31 cellular contexts compared by ENCODE assay signal in the genomic region with DNA sequence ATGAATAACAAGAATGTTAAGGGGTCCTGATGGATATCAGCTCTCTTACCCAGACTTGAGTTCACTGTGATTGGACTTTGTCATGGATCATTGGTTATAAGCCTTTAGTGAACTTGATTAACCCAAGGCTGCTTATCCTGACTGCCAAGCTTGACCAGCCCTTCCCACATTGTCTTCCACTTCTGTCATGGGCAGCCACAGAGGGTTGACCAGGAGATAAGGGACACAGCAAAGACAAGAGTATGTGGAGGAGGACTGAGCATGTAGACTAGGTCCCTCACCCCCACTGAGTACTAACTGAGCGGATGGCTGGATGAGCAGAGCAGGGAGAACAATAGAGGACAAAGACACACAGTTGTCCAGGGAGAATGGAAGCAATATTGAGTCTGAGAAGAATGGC. TPM values are rescaled to one million over a fixed set of nuclear protein-coding genes. Genes with fewer than 3 reads are reported as not detected.
"Had no signal": no experiment of that assay in that cellular context is flagged by ENCODE, and none has a peak within 500 bp of the region (broad histone marks: within the 10 kb centered on the region; RNA-seq: fewer than 3 reads in every experiment).

No MANE protein-coding gene starts in this region.

- H3K4me3 Mint-ChIP-seq: activated B cell treated with CpG ODN at 0.5 μM for 24 hours; activated CD8-positive, alpha-beta memory T cell treated with anti-CD3 and anti-CD28 coated beads, Interleukin-2, amount 10 ng/mL, durations not matched to agents 7 days and 5 days; activated CD8-positive, alpha-beta T cell treated with anti-CD3 and anti-CD28 coated beads, Interleukin-2, amount 10 ng/mL, durations not matched to agents 7 days and 5 days; activated naive CD4-positive, alpha-beta T cell treated with anti-CD3 and anti-CD28 coated beads for 36 hours; activated naive CD8-positive, alpha-beta T cell treated with anti-CD3 and anti-CD28 coated beads, Interleukin-2, amount 10 ng/mL, durations not matched to agents 7 days and 5 days; activated T-helper 1 cell treated with anti-CD3 and anti-CD28 coated beads, Interleukin-12 subunit alpha, Interleukin-12 subunit beta, Interleukin-2, Interleukin-4 antibody, amounts not matched to agents 30 ng/mL and 10 ng/mL and 1 ng/mL, durations not matched to agents 14 hours and 24 hours and 36 hours; brain had no signal

- H3K9me3 ChIP-seq: ascending aorta, breast epithelium, colonic mucosa had no signal

- FAIRE-seq: endometrium, endothelial cell of umbilical vein, frontal cortex had no signal

- H3K27ac Mint-ChIP-seq: activated B cell treated with CpG ODN at 0.5 μM for 24 hours; activated CD8-positive, alpha-beta memory T cell treated with anti-CD3 and anti-CD28 coated beads, Interleukin-2, amount 10 ng/mL, durations not matched to agents 7 days and 5 days; activated CD8-positive, alpha-beta T cell treated with anti-CD3 and anti-CD28 coated beads, Interleukin-2, amount 10 ng/mL, durations not matched to agents 7 days and 5 days; activated naive CD4-positive, alpha-beta T cell treated with anti-CD3 and anti-CD28 coated beads for 36 hours; activated naive CD4-positive, alpha-beta T cell treated with anti-CD3 and anti-CD28 coated beads, Interleukin-2, amount 50 U/mL, for 72 hours; activated naive CD8-positive, alpha-beta T cell treated with anti-CD3 and anti-CD28 coated beads, Interleukin-2, amount 10 ng/mL, durations not matched to agents 7 days and 5 days; activated T-helper 1 cell treated with anti-CD3 and anti-CD28 coated beads, Interleukin-12 subunit alpha, Interleukin-12 subunit beta, Interleukin-2, Interleukin-4 antibody, amounts not matched to agents 30 ng/mL and 10 ng/mL and 1 ng/mL, durations not matched to agents 14 hours and 24 hours and 36 hours; activated T-helper 2 cell treated with anti-CD3 and anti-CD28 coated beads, Interferon-gamma antibody, Interleukin-2, Interleukin-4, amounts not matched to agents 10 μg/mL and 5 μg/mL and 100 μg/mL, durations not matched to agents 14 hours and 24 hours and 36 hours; brain had no signal

- H3K27me3 Mint-ChIP-seq: brain had no signal

- H3K4me1 ChIP-seq: ascending aorta, breast epithelium, colonic mucosa had no signal

- H3K27me3 ChIP-seq: ascending aorta, breast epithelium, cardiac muscle cell, colonic mucosa had no signal

- H3K36me3 ChIP-seq: ascending aorta, breast epithelium, cardiac muscle cell, colonic mucosa had no signal

- DNase-seq: activated B cell treated with CpG ODN at 0.5 μM for 24 hours; activated CD4-positive, alpha-beta T cell treated with anti-CD3 and anti-CD28 coated beads for 48 hours; activated CD4-positive, alpha-beta T cell treated with anti-CD3 and anti-CD28 coated beads, Interleukin-2, amount 50 U/mL, for 1 hour; activated CD4-positive, alpha-beta T cell treated with anti-CD3 and anti-CD28 coated beads, Interleukin-2, amount 50 U/mL, for 48 hours; activated CD8-positive, alpha-beta memory T cell treated with anti-CD3 and anti-CD28 coated beads, Interleukin-2, amount 10 ng/mL, durations not matched to agents 7 days and 5 days; activated CD8-positive, alpha-beta memory T cell treated with anti-CD3 and anti-CD28 coated beads, Interleukin-2, amount 50 U/mL, for 4 hours; activated CD8-positive, alpha-beta T cell treated with anti-CD3 and anti-CD28 coated beads, Interleukin-2, amount 10 ng/mL, durations not matched to agents 7 days and 5 days; activated effector memory CD4-positive, alpha-beta T cell treated with anti-CD3 and anti-CD28 coated beads, Interleukin-2, amount 50 U/mL, for 16 hours; activated naive CD4-positive, alpha-beta T cell treated with anti-CD3 and anti-CD28 coated beads for 36 hours; activated naive CD8-positive, alpha-beta T cell treated with anti-CD3 and anti-CD28 coated beads, Interleukin-2, amount 10 ng/mL, durations not matched to agents 7 days and 5 days; activated T-cell treated with anti-CD3 and anti-CD28 coated beads, Interleukin-2, amount 50 U/mL, for 1 hour; activated T-cell treated with anti-CD3 and anti-CD28 coated beads, Interleukin-2, amount 50 U/mL, for 48 hours; central memory CD4-positive, alpha-beta T cell; cerebellar nuclear complex; colonic mucosa; effector CD8-positive, alpha-beta T cell; foreskin fibroblast; head of caudate nucleus; T-helper 2 cell had no signal

- H3K27ac ChIP-seq: ascending aorta, breast epithelium, cardiac muscle cell, colonic mucosa, epithelial cell of prostate had no signal

- ATAC-seq: activated CD4-positive, CD25-positive, alpha-beta regulatory T cell treated with anti-CD3 and anti-CD28 coated beads, Interleukin-2, amount 50 U/mL, for 24 hours; activated CD8-positive, alpha-beta memory T cell treated with anti-CD3 and anti-CD28 coated beads, Interleukin-2, amount 10 ng/mL, durations not matched to agents 7 days and 5 days; activated CD8-positive, alpha-beta T cell treated with anti-CD3 and anti-CD28 coated beads, Interleukin-2, amount 10 ng/mL, durations not matched to agents 7 days and 5 days; activated naive CD4-positive, alpha-beta T cell treated with anti-CD3 and anti-CD28 coated beads, Interleukin-2, amount 50 U/mL, for 72 hours had no signal

- H3K9me3 Mint-ChIP-seq: activated B cell treated with CpG ODN at 0.5 μM for 24 hours; activated naive CD4-positive, alpha-beta T cell treated with anti-CD3 and anti-CD28 coated beads for 36 hours; activated naive CD4-positive, alpha-beta T cell treated with anti-CD3 and anti-CD28 coated beads, Interleukin-2, amount 50 U/mL, for 72 hours; activated naive CD8-positive, alpha-beta T cell treated with anti-CD3 and anti-CD28 coated beads, Interleukin-2, amount 10 ng/mL, durations not matched to agents 7 days and 5 days; activated T-helper 1 cell treated with anti-CD3 and anti-CD28 coated beads, Interleukin-12 subunit alpha, Interleukin-12 subunit beta, Interleukin-2, Interleukin-4 antibody, amounts not matched to agents 30 ng/mL and 10 ng/mL and 1 ng/mL, durations not matched to agents 14 hours and 24 hours and 36 hours; activated T-helper 2 cell treated with anti-CD3 and anti-CD28 coated beads, Interferon-gamma antibody, Interleukin-2, Interleukin-4, amounts not matched to agents 10 μg/mL and 5 μg/mL and 100 μg/mL, durations not matched to agents 14 hours and 24 hours and 36 hours; brain had no signal

- H3K4me1 Mint-ChIP-seq: activated B cell treated with CpG ODN at 0.5 μM for 24 hours; activated CD8-positive, alpha-beta memory T cell treated with anti-CD3 and anti-CD28 coated beads, Interleukin-2, amount 10 ng/mL, durations not matched to agents 7 days and 5 days; activated naive CD8-positive, alpha-beta T cell treated with anti-CD3 and anti-CD28 coated beads, Interleukin-2, amount 10 ng/mL, durations not matched to agents 7 days and 5 days; brain had no signal

- H3K4me3 ChIP-seq: ascending aorta, breast epithelium, cardiac muscle cell, colonic mucosa had no signal

RNA-seq across cellular contexts. Expression of gene FAXC, which starts 52.5 kb away (rescaled TPM):
- total RNA-seq: activated B cell treated with CpG ODN at 0.5 μM for 24 hours; activated CD8-positive, alpha-beta T cell treated with anti-CD3 and anti-CD28 coated beads, Interleukin-2, amount 10 ng/mL, durations not matched to agents 7 days and 5 days; activated naive CD4-positive, alpha-beta T cell treated with anti-CD3 and anti-CD28 coated beads for 36 hours; activated naive CD4-positive, alpha-beta T cell treated with anti-CD3 and anti-CD28 coated beads, Interleukin-2, amount 50 U/mL, for 72 hours; activated naive CD8-positive, alpha-beta T cell treated with anti-CD3 and anti-CD28 coated beads, Interleukin-2, amount 10 ng/mL, durations not matched to agents 7 days and 5 days; activated T-helper 1 cell treated with anti-CD3 and anti-CD28 coated beads, Interleukin-12 subunit alpha, Interleukin-12 subunit beta, Interleukin-2, Interleukin-4 antibody, amounts not matched to agents 30 ng/mL and 10 ng/mL and 1 ng/mL, durations not matched to agents 14 hours and 24 hours and 36 hours; activated T-helper 2 cell treated with anti-CD3 and anti-CD28 coated beads, Interferon-gamma antibody, Interleukin-2, Interleukin-4, amounts not matched to agents 10 μg/mL and 5 μg/mL and 100 μg/mL, durations not matched to agents 14 hours and 24 hours and 36 hours; ascending aorta had no signal
